In the genomic region with DNA sequence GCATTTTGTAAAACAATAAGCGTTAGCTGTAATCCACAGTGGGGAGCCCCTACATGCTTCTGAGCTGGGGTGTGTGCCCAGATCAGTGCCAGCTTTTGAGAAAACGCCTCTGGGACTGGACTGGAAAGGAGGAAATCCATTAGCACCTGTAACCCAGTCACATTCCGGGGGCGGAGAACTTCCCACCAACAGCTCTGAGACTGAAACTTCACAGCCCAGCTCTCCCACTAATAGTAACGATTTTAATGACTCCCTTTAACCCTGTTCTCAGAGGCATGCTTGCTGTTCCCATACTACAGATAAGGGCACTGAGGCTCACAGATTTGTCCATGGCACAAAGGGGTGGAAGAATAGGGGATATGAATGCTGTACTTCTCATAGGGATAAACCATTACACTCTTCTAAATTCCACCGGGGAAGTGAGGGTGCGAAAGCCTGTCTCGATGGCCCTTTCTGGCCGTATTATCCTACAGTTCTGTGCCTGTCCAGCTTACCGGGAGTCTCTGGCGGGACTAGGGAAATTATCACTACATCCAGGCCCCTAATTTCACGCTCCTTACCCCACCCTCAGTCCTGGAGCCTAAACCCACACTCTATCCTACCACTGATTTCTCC, we compare ENCODE assay signal across 6 cellular contexts. TPM values are rescaled to one million over a fixed set of nuclear protein-coding genes. Genes with fewer than 3 reads are reported as not detected.
DNase-seq lines count a peak whose midpoint lies in the region; ATAC-seq and TF ChIP-seq lines count a peak whose summit lies in the region.

No MANE protein-coding gene starts in this region.

- no peaks in the 10 kb centered on the region for H3K27me3 ChIP-seq in Loucy (ENCODE audit: insufficient read depth, low read length, poor library complexity, severe bottlenecking)
- H3K27me3 ChIP-seq in smooth muscle cell (ENCODE audit: low read depth): no peaks in the 10 kb centered on the region

- H3K4me3 ChIP-seq in Loucy (ENCODE audit: low read length, poor library complexity, severe bottlenecking) (peak overlapping the region; percentile 95), smooth muscle cell (peak overlapping the region; percentile 66)

- H2AFZ ChIP-seq in Loucy (ENCODE audit: low read length) (peak overlapping the region; percentile 68; the same call in 1 of the 2 replicates), smooth muscle cell (ENCODE audit: low read depth) (no peak overlapping the region)

- H3K4me2 ChIP-seq in Loucy (ENCODE audit: low read depth, low read length, poor library complexity, severe bottlenecking) (peak overlapping the region; percentile 99), smooth muscle cell (peak overlapping the region; percentile 89)

- no peak for TF ChIP-seq CTCF in 22Rv1 (IDR thresholded peaks at IDR 0.05)
- no peak for TF ChIP-seq CTCF in Loucy (conservative IDR thresholded peaks at IDR 0.05; ENCODE audit: low read length)
- no peak for TF ChIP-seq CTCF in smooth muscle cell (IDR thresholded peaks at IDR 0.05; ENCODE audit: borderline replicate concordance, insufficient read depth, poor library complexity, severe bottlenecking)

- H3K27ac ChIP-seq in 22Rv1 (peak overlapping the region; percentile 71), smooth muscle cell (ENCODE audit: low read depth) (no peak overlapping the region)

- H3K9me3 ChIP-seq in Loucy (ENCODE audit: insufficient read depth, low read depth, low read length) (no peaks in the 10 kb centered on the region), smooth muscle cell (replicated peaks; ENCODE audit: low read depth) (no peaks in the 10 kb centered on the region)

- H4K20me1 ChIP-seq in Loucy (ENCODE audit: insufficient read depth, low read length, poor library complexity, severe bottlenecking) (peaks cover 14% of the 10 kb centered on the region), smooth muscle cell (ENCODE audit: low read depth) (peaks cover 38% of the 10 kb centered on the region)

- H3K36me3 ChIP-seq in Loucy (ENCODE audit: insufficient read depth, low read length) (no peaks in the 10 kb centered on the region), smooth muscle cell (ENCODE audit: low read depth) (no peaks in the 10 kb centered on the region)

- H3K9ac ChIP-seq in Loucy (ENCODE audit: low read depth, low read length, poor library complexity, severe bottlenecking) (peak overlapping the region; percentile 94), smooth muscle cell (ENCODE audit: low read depth) (peak overlapping the region; percentile 74)

- H3F3A ChIP-seq in Loucy (ENCODE audit: low read depth): no peaks in the 10 kb centered on the region
- peaks cover 1% of the 10 kb centered on the region for H3F3A ChIP-seq in smooth muscle cell (ENCODE audit: low read depth)

- no peaks in the 10 kb centered on the region for H3K9me2 ChIP-seq in Loucy (replicated peaks; ENCODE audit: low read depth, low read length)

- ATAC-seq in esophagus mucosa: peak; percentile 66

- DNase-seq in smooth muscle cell (lab: John Stamatoyannopoulos, UW; ENCODE audit: unreplicated experiment): no peak
- no peak for DNase-seq in NCI-H1694 (lab: John Stamatoyannopoulos, UW)
- no peak for DNase-seq in NAMALWA (ENCODE audit: low spot score)

- WGBS in smooth muscle cell (ENCODE audit: low lambda C conversion rate): 14% methylated on average over 12 of the region's 12 CpGs

- peaks cover 17% of the 10 kb centered on the region for H3K4me1 ChIP-seq in Loucy (ENCODE audit: insufficient read depth, low read length, poor library complexity, severe bottlenecking)
- H3K4me1 ChIP-seq in smooth muscle cell (ENCODE audit: low read depth): peaks cover 4% of the 10 kb centered on the region

- H3K79me2 ChIP-seq in Loucy (ENCODE audit: insufficient read depth, low read length) (peaks cover 58% of the 10 kb centered on the region), smooth muscle cell (ENCODE audit: low read depth) (peaks cover 56% of the 10 kb centered on the region)

RNA-seq across cellular contexts. Expression of a gene that starts 0.8 kb away (rescaled TPM):
- total RNA-seq in esophagus mucosa (30.3 TPM), smooth muscle cell (5.6 and 7.2 TPM in 2 replicates)
- 7.9 and 13.1 TPM in 2 replicates for polyA plus RNA-seq in smooth muscle cell

RNA-seq across cellular contexts. Expression of a gene that starts 3.4 kb away (rescaled TPM):
- total RNA-seq in esophagus mucosa: not detected
- total RNA-seq in smooth muscle cell: not detected in 2 replicates
- polyA plus RNA-seq in smooth muscle cell: 0.12 TPM in 1 of 2 replicates, not detected in the other

RNA-seq across cellular contexts. Expression of a gene that starts 37.4 kb away (rescaled TPM):
- total RNA-seq in esophagus mucosa (5.7 TPM), smooth muscle cell (12.2 and 12.9 TPM in 2 replicates)
- 10.0 and 13.3 TPM in 2 replicates for polyA plus RNA-seq in smooth muscle cell

RNA-seq across cellular contexts. Expression of a gene that starts 38.1 kb away (rescaled TPM):
- total RNA-seq in esophagus mucosa: 387 TPM
- total RNA-seq in smooth muscle cell: 234 and 284 TPM in 2 replicates
- 637 and 690 TPM in 2 replicates for polyA plus RNA-seq in smooth muscle cell

RNA-seq across cellular contexts. Expression of a gene that starts 39.2 kb away (rescaled TPM):
- total RNA-seq in esophagus mucosa (8.8 TPM), smooth muscle cell (10.2 and 15.3 TPM in 2 replicates)
- polyA plus RNA-seq in smooth muscle cell: 16.0 and 19.7 TPM in 2 replicates
